16 cellular contexts compared by ENCODE assay signal in genomic region chr3:30438121-30438520, GRCh38.
DNase-seq lines count a peak whose midpoint lies in the region; ATAC-seq and TF ChIP-seq lines count a peak whose summit lies in the region.
"Had no signal": no experiment of that assay in that cellular context is flagged by ENCODE, and none has a peak within 500 bp of the region (broad histone marks: within the 10 kb centered on the region; RNA-seq: fewer than 3 reads in every experiment).

No MANE protein-coding gene starts in this region.

- ATAC-seq in HG02981 (IDR thresholded peaks at IDR 0.05; ENCODE audit: unreplicated experiment), result peak; percentile 74
- no peak for ATAC-seq in GM19455 (IDR thresholded peaks at IDR 0.05; ENCODE audit: unreplicated experiment)
- ATAC-seq: activated CD8-positive, alpha-beta T cell treated with anti-CD3 and anti-CD28 coated beads, Interleukin-2, amount 10 ng/mL, durations not matched to agents 7 days and 5 days; GM23338 had no signal

- H3K27me3 ChIP-seq in ascending aorta, result no peaks in the 10 kb centered on the region
- H3K27me3 ChIP-seq: neutrophil, stomach had no signal

- TF ChIP-seq CTCF in ascending aorta (IDR thresholded peaks at IDR 0.05), result no peak

- in situ Hi-C loops in KBM-7 (cut with MboI; ENCODE audit: low pct_unique_long_range_greater_than_20kb, low sequenced_read_pairs), result no loop called here

- peak; percentile 45 for DNase-seq in CD1c-positive myeloid dendritic cell (ENCODE audit: extremely low spot score)
- DNase-seq in ascending aorta (ENCODE audit: low spot score in 2 of 2), result no peak
- peak; percentile 55 for DNase-seq in renal cortical epithelial cell (ENCODE audit: low read depth)
- no peak for DNase-seq in KBM-7
- no peak for DNase-seq in stimulated activated CD4-positive, alpha-beta T cell treated with anti-CD3 and anti-CD28 coated beads, Interleukin-2, amount 100 ng/mL, for 24 hours
- no peak for DNase-seq in hippocampal formation (lab: John Stamatoyannopoulos, UW)
- DNase-seq: activated CD8-positive, alpha-beta T cell treated with anti-CD3 and anti-CD28 coated beads, Interleukin-2, amount 10 ng/mL, durations not matched to agents 7 days and 5 days; COR-L47; NCI-H1436 treated with DMSO at 0.1 percent for 48 hours; right cardiac atrium; SHP77 treated with DMSO at 0.1 percent for 48 hours; stomach had no signal

- no peaks in the 10 kb centered on the region for H3K36me3 ChIP-seq in ascending aorta
- H3K36me3 ChIP-seq: neutrophil, stomach had no signal

- intact Hi-C loops in ascending aorta (cut with DNase I), result no loop called here

- H3K27ac ChIP-seq in ascending aorta, result peak overlapping the region; percentile 83 to 85
- H3K27ac ChIP-seq: neutrophil had no signal

- no peak overlapping the region for H3K4me3 ChIP-seq in ascending aorta
- H3K4me3 ChIP-seq: GM23338, stomach had no signal

- no peaks in the 10 kb centered on the region for H3K9me3 ChIP-seq in ascending aorta
- H3K9me3 ChIP-seq: neutrophil, stomach had no signal

- H3K4me1 ChIP-seq in ascending aorta, result peaks cover 7 to 59% of the 10 kb centered on the region in 2 donors

Comparison
In these comparisons a context has a peak if more than half of its experiments do, and no peak if none do; other contexts are left out.
1. DNase-seq: peak in CD1c-positive myeloid dendritic cell (single experiment) and renal cortical epithelial cell (single experiment); none in ascending aorta (0 of 2), KBM-7 (single experiment), stimulated activated CD4-positive, alpha-beta T cell treated with anti-CD3 and anti-CD28 coated beads, Interleukin-2, amount 100 ng/mL, for 24 hours (0 of 2) and hippocampal formation (0 of 2).